Comparison of ENCODE assay signal across 9 cellular contexts in genomic region chr3:193496658-193497057, GRCh38. TPM values are rescaled to one million over a fixed set of nuclear protein-coding genes. Genes with fewer than 3 reads are reported as not detected.
"Had no signal": no experiment of that assay in that cellular context is flagged by ENCODE, and none has a peak within 500 bp of the region (broad histone marks: within the 10 kb centered on the region; RNA-seq: fewer than 3 reads in every experiment).

No MANE protein-coding gene starts in this region.

- DNase-seq: IMR-90, KBM-7, KG1 had no signal

- H3K27ac ChIP-seq: HL-60, KMS-11 had no signal

- FAIRE-seq: HepG2, HTR-8/SVneo, K562 had no signal

- H3K9ac ChIP-seq: KMS-11 had no signal

- H3K4me3 ChIP-seq: K562 had no signal

RNA-seq across cellular contexts. Expression of gene ATP13A4, which starts 58.0 kb away (rescaled TPM):
- total RNA-seq: HT1080 had no signal
- polyA plus RNA-seq: IMR-90 had no signal
